In genomic region chr7:31500656-31501055, GRCh38 we compare ENCODE assay signal across 18 cellular contexts. TPM values are rescaled to one million over a fixed set of nuclear protein-coding genes. Genes with fewer than 3 reads are reported as not detected.
DNase-seq lines count a peak whose midpoint lies in the region; ATAC-seq and TF ChIP-seq lines count a peak whose summit lies in the region.
"Had no signal": no experiment of that assay in that cellular context is flagged by ENCODE, and none has a peak within 500 bp of the region (broad histone marks: within the 10 kb centered on the region; RNA-seq: fewer than 3 reads in every experiment).

No MANE protein-coding gene starts in this region.

- no peak for TF ChIP-seq CTCF in Calu3 (IDR thresholded peaks at IDR 0.05; ENCODE audit: unreplicated experiment)
- TF ChIP-seq CTCF in hepatocyte (IDR thresholded peaks at IDR 0.05; ENCODE audit: poor library complexity): no peak
- no peak for TF ChIP-seq CTCF in progenitor cell of endocrine pancreas (IDR thresholded peaks at IDR 0.05; ENCODE audit: unreplicated experiment)

- DNase-seq in Calu3: no peak
- DNase-seq in hepatocyte (ENCODE audit: low spot score): no peak
- no peak for DNase-seq in progenitor cell of endocrine pancreas (ENCODE audit: low spot score, unreplicated experiment)
- no peak for DNase-seq in NCI-H1092 treated with DMSO at 0.1 percent for 48 hours (lab: John Stamatoyannopoulos, UW)
- no peak for DNase-seq in NK-92 (lab: John Stamatoyannopoulos, UW; ENCODE audit: unreplicated experiment)
- DNase-seq: ACHN; CD4-positive, alpha-beta T cell; DMS79 treated with DMSO at 0.1 percent for 48 hours; GF-D8; HCEC 1CT; KBM-7 had no signal

- no peaks in the 10 kb centered on the region for H4K20me1 ChIP-seq in hepatocyte (ENCODE audit: insufficient read depth, poor library complexity, severe bottlenecking)

- H3K27me3 ChIP-seq in hepatocyte: no peaks in the 10 kb centered on the region

- H3K36me3 Mint-ChIP-seq in Calu3 (ENCODE audit: insufficient read depth, unreplicated experiment): peaks cover 12% of the 10 kb centered on the region
- H3K36me3 Mint-ChIP-seq in progenitor cell of endocrine pancreas (ENCODE audit: insufficient read depth): no peaks in the 10 kb centered on the region
- H3K36me3 Mint-ChIP-seq: IgD-negative memory B cell had no signal

- no peak overlapping the region for H3K27ac ChIP-seq in hepatocyte
- H3K27ac ChIP-seq: C4-2B had no signal

- no peaks in the 10 kb centered on the region for H3K79me2 ChIP-seq in hepatocyte

- H3K4me1 ChIP-seq in hepatocyte (ENCODE audit: insufficient read depth): peaks cover 11% of the 10 kb centered on the region

- 9% methylated on average over 1 of the region's 1 CpG for WGBS in hepatocyte (ENCODE audit: low lambda C conversion rate, missing lambda C conversion rate)

- BruUV-seq in Calu3 (replicated peaks; lab: Mats Ljungman, UMichigan): no TSS peak

- H3K9me3 Mint-ChIP-seq in Calu3 (ENCODE audit: low read depth, unreplicated experiment) (peaks cover 3% of the 10 kb centered on the region), progenitor cell of endocrine pancreas (ENCODE audit: low read depth) (peaks cover 7% of the 10 kb centered on the region)

- CTCF ChIA-PET in Calu3 (lab: Charles Lee): interaction anchor here (0.9 kb wide), 3 partner anchors 25 to 133 kb away, joined by 3 to 5 read pairs (median 4); no protein-coding TSS in a partner anchor

- H3K27ac Mint-ChIP-seq in Calu3 (ENCODE audit: unreplicated experiment) (peak overlapping the region; percentile 80), progenitor cell of endocrine pancreas (peak overlapping the region; percentile 36)
- H3K27ac Mint-ChIP-seq: CD4-positive, alpha-beta T cell; GM23338; IgD-negative memory B cell had no signal

- H3K4me1 Mint-ChIP-seq in Calu3 (ENCODE audit: low read depth, unreplicated experiment): peaks cover 52% of the 10 kb centered on the region
- H3K4me1 Mint-ChIP-seq in progenitor cell of endocrine pancreas (ENCODE audit: low read depth): peaks cover 17% of the 10 kb centered on the region
- H3K4me1 Mint-ChIP-seq: GM23338, IgD-negative memory B cell had no signal

- no peak overlapping the region for H2AFZ ChIP-seq in hepatocyte
- H2AFZ ChIP-seq: GM23338 had no signal

- ATAC-seq in GM19395 (IDR thresholded peaks at IDR 0.05; ENCODE audit: unreplicated experiment) (no peak), HG03469 (IDR thresholded peaks at IDR 0.05; ENCODE audit: unreplicated experiment) (no peak)
- ATAC-seq: GM23338, HepG2 had no signal

- no peaks in the 10 kb centered on the region for H3K27me3 Mint-ChIP-seq in Calu3 (ENCODE audit: unreplicated experiment)
- H3K27me3 Mint-ChIP-seq in progenitor cell of endocrine pancreas: no peaks in the 10 kb centered on the region
- H3K27me3 Mint-ChIP-seq: CD4-positive, alpha-beta T cell; IgD-negative memory B cell had no signal

- H3K4me2 ChIP-seq in hepatocyte: peak overlapping the region; percentile 38
- H3K4me2 ChIP-seq: GM23338 had no signal

- no peaks in the 10 kb centered on the region for H3K9me2 ChIP-seq in hepatocyte (replicated peaks; ENCODE audit: insufficient read depth)

- no peak overlapping the region for H3K4me3 ChIP-seq in hepatocyte
- H3K4me3 ChIP-seq: GM23338 had no signal

- H3K4me3 Mint-ChIP-seq in Calu3 (ENCODE audit: low read depth, unreplicated experiment) (peak overlapping the region; percentile 37), progenitor cell of endocrine pancreas (ENCODE audit: low read depth) (no peak overlapping the region)
- H3K4me3 Mint-ChIP-seq: CD4-positive, alpha-beta T cell; GM23338; IgD-negative memory B cell had no signal

- H3K36me3 ChIP-seq in hepatocyte (replicated peaks; ENCODE audit: insufficient read depth, low read depth): no peaks in the 10 kb centered on the region

- intact Hi-C loops in Calu3 (cut with micrococcal nuclease; ENCODE audit: unreplicated experiment): no loop called here

- H3K9me3 ChIP-seq in hepatocyte (ENCODE audit: low read depth): no peaks in the 10 kb centered on the region

RNA-seq across cellular contexts. Expression of gene ITPRID1, which starts 13.2 kb away (rescaled TPM):
- 0.95 and 3.8 TPM in 2 replicates for total RNA-seq in Calu3 (2022)
- 0.36 TPM in 1 of 2 replicates, not detected in the other for total RNA-seq in hepatocyte
- polyA plus RNA-seq in hepatocyte: 0.06 and 0.71 TPM in 2 replicates
- 3.1 and 3.9 TPM in 2 replicates for total RNA-seq in progenitor cell of endocrine pancreas
- total RNA-seq: CD4-positive, alpha-beta T cell; HepG2 had no signal
- polyA plus RNA-seq: BJ, HepG2, IgD-negative memory B cell had no signal
